ENCODE assay signal across 8 cellular contexts in the genomic region with DNA sequence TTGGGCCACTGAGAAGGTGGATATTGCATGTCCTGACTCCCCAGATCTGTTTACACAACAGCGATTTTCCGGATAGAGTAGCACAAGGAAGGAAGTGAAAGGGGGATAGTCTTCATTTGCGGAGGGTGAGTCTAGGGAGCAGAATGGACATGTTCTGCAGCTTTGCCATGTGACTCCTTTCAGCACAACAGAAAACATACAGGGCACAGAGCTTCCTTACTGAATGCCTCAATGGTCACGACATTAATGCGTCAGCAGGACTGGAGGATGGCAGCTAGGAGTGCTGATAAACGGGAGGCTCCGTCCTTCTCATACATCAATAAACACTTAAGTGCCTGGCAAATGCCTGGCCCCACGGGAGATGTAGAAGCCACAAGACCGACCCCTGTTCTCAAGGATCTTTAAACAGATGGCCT.
DNase-seq lines count a peak whose midpoint lies in the region; ATAC-seq and TF ChIP-seq lines count a peak whose summit lies in the region.
"Had no signal": no experiment of that assay in that cellular context is flagged by ENCODE, and none has a peak within 500 bp of the region (broad histone marks: within the 10 kb centered on the region; RNA-seq: fewer than 3 reads in every experiment).

No MANE protein-coding gene starts in this region.

- ATAC-seq in GM18505 (IDR thresholded peaks at IDR 0.05; ENCODE audit: unreplicated experiment) = no peak
- peak; percentile 42 for ATAC-seq in esophagus mucosa
- no peak for ATAC-seq in GM19035 (IDR thresholded peaks at IDR 0.05; ENCODE audit: unreplicated experiment)
- no peak for ATAC-seq in HG02642 (IDR thresholded peaks at IDR 0.05; ENCODE audit: poor library complexity, unreplicated experiment)
- ATAC-seq in GM21825 (IDR thresholded peaks at IDR 0.05; ENCODE audit: unreplicated experiment) = no peak

- peak; percentile 31 for TF ChIP-seq POLR2A in GM18505 (IDR thresholded peaks at IDR 0.05; ENCODE audit: borderline replicate concordance, extremely low read depth, insufficient read depth, insufficient read length)

- DNase-seq in NCI-H524 (lab: John Stamatoyannopoulos, UW) = peak; percentile 53 to 85
- DNase-seq in retina = peak; percentile 48
- DNase-seq: activated CD4-positive, alpha-beta T cell treated with anti-CD3 and anti-CD28 coated beads for 48 hours had no signal
